In genomic region chr9:109780453-109781033, GRCh38 we compare ENCODE assay signal across 1 cellular context.
TF ChIP-seq lines count a peak whose summit lies in the region.

No MANE protein-coding gene starts in this region.

TF ChIP-seq in H1, 55 proteins besides CTCF, POLR2A, EP300 and RAD21:
- TF ChIP-seq KDM1A (IDR thresholded peaks at IDR 0.05; ENCODE audit: borderline replicate concordance, low read length) (no peak), NANOG (IDR thresholded peaks at IDR 0.05; ENCODE audit: insufficient read depth, low read depth, low read length, poor library complexity, severe bottlenecking) (no peak), GABPA (IDR thresholded peaks at IDR 0.05; ENCODE audit: borderline replicate concordance, insufficient read depth, low read length) (no peak), SIX5 (IDR thresholded peaks at IDR 0.05; ENCODE audit: low read depth, low read length) (no peak), BACH1 (IDR thresholded peaks at IDR 0.05; ENCODE audit: low read length) (no peak), ASH2L (IDR thresholded peaks at IDR 0.05; ENCODE audit: low read length) (peak; percentile 49), E2F6 (IDR thresholded peaks at IDR 0.05) (no peak)
